Comparison of ENCODE assay signal across 8 cellular contexts in the genomic region with DNA sequence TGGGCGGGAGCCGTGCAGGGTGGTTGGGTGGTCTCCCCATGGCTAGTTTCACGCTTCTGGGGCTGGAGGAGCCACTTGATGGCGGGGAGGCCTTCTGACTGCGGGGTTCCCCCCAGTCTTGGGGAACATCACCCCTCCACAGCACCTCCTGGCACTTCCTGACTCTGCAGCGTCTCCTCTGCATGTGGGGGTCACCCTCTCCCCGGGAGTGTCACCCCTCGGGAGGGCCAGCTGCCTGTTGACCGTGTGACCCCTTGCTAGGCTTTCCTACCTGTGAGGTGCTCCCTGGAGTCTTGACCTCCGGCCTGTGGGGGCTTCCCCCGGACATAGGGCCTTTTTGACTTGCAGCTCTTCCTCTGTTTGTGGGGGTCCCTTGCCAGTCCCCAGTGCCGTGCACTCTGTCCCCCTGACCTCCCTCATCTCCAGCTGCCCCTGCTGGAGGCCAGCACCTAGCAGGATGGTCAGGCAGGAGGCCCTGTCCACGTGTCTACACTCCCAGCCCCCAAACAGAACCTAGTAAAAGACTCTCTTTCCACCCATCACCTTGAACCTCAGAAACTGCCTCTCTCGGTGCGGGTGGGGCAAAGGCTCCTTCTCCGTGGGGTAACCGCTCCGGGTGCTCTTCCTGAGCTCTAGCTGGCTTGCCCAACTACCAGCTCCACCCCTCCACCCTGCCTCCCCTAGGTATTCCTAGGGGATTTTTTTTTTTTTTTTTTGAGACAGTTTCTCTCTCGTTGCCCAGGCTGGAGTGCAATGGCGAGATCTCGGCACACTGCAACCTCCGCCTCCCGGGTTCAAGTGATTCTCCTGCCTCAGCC. TPM values are rescaled to one million over a fixed set of nuclear protein-coding genes. Genes with fewer than 3 reads are reported as not detected.
DNase-seq lines count a peak whose midpoint lies in the region; ATAC-seq and TF ChIP-seq lines count a peak whose summit lies in the region.

No MANE protein-coding gene starts in this region.

- H3K9ac ChIP-seq in SK-N-MC (ENCODE audit: insufficient read length) = peak overlapping the region; percentile 76
- peak overlapping the region; percentile 74 to 85 (median 84) for H3K9ac ChIP-seq in skeletal muscle tissue (ENCODE audit: low read depth in 1 of 3, low read length in 3 of 3)

- H3K27ac ChIP-seq in SK-N-MC (no peak overlapping the region), skeletal muscle tissue (ENCODE audit: low read depth, low read length) (peak overlapping the region; percentile 13)

- no peaks in the 10 kb centered on the region for H3K27me3 ChIP-seq in skeletal muscle tissue (ENCODE audit: control insufficient read depth in 3 of 3, insufficient read depth in 3 of 3, low read length in 3 of 3)

- peaks cover 13 to 23% (median 16%) of the 10 kb centered on the region in 3 donors for H3K4me1 ChIP-seq in skeletal muscle tissue (ENCODE audit: control insufficient read depth in 3 of 3, insufficient read depth in 3 of 3, low read length in 3 of 3)

- H3K4me3 ChIP-seq in SK-N-MC (peak overlapping the region; percentile 93), skeletal muscle tissue (ENCODE audit: low read length in 3 of 3) (peak overlapping the region; percentile 66 to 83 (median 77))

- ATAC-seq in Right ventricle myocardium superior (ENCODE audit: poor library complexity) = peak; percentile 2
- no peak for ATAC-seq in left ventricle myocardium superior
- ATAC-seq in GM21717 (IDR thresholded peaks at IDR 0.05; ENCODE audit: unreplicated experiment) = no peak

- H3K36me3 Mint-ChIP-seq in glutamatergic neuron (ENCODE audit: unreplicated experiment) = peaks cover 5% of the 10 kb centered on the region

- H3K4me1 Mint-ChIP-seq in glutamatergic neuron (ENCODE audit: low read depth, unreplicated experiment) = peaks cover 16% of the 10 kb centered on the region

- H3K27me3 Mint-ChIP-seq in glutamatergic neuron (ENCODE audit: unreplicated experiment) = peaks cover 8% of the 10 kb centered on the region

- H3K36me3 ChIP-seq in SK-N-MC (ENCODE audit: insufficient read depth, low read length) (no peaks in the 10 kb centered on the region), skeletal muscle tissue (ENCODE audit: control insufficient read depth in 3 of 3, insufficient read depth in 3 of 3, low read length in 3 of 3) (no peaks in the 10 kb centered on the region)

- peak overlapping the region; percentile 95 for H3K4me3 Mint-ChIP-seq in glutamatergic neuron (ENCODE audit: unreplicated experiment)

- no peak for TF ChIP-seq CTCF in glutamatergic neuron (IDR thresholded peaks at IDR 0.05; ENCODE audit: partially characterized antibody, unreplicated experiment)

- H3K27ac Mint-ChIP-seq in glutamatergic neuron (ENCODE audit: unreplicated experiment) = peak overlapping the region; percentile 48

- intact Hi-C loops in Right ventricle myocardium superior (cut with DNase I) = loop anchor here (5.0 kb wide), 1 partner anchor 74 kb away; a partner anchor contains a TSS
- intact Hi-C loops in left ventricle myocardium superior (cut with micrococcal nuclease) = no loop called here

- no peaks in the 10 kb centered on the region for H3K9me3 ChIP-seq in SK-N-MC (ENCODE audit: low read depth, low read length)
- no peaks in the 10 kb centered on the region for H3K9me3 ChIP-seq in skeletal muscle tissue (ENCODE audit: control insufficient read depth in 3 of 3, low read length in 3 of 3)

- H3K9me3 Mint-ChIP-seq in glutamatergic neuron (ENCODE audit: unreplicated experiment) = peaks cover 6% of the 10 kb centered on the region

- no peak for DNase-seq in Right ventricle myocardium superior
- DNase-seq in left ventricle myocardium superior = no peak
- no peak for DNase-seq in SK-N-MC (ENCODE audit: low read depth, low spot score)
- DNase-seq in glutamatergic neuron = no peak
- no peak for DNase-seq in AG20443 (ENCODE audit: low spot score)
- no peak for DNase-seq in DMS153 (lab: John Stamatoyannopoulos, UW)

RNA-seq across cellular contexts. Expression of a gene that starts 0.7 kb away (rescaled TPM):
- 11.3 TPM for total RNA-seq in Right ventricle myocardium superior
- 12.9 TPM for total RNA-seq in left ventricle myocardium superior
- total RNA-seq in glutamatergic neuron (ENCODE audit: unreplicated experiment) = 59.3 TPM
- total RNA-seq in skeletal muscle tissue = 19.3 TPM
